ENCODE assay signal across 14 cellular contexts in the genomic region with DNA sequence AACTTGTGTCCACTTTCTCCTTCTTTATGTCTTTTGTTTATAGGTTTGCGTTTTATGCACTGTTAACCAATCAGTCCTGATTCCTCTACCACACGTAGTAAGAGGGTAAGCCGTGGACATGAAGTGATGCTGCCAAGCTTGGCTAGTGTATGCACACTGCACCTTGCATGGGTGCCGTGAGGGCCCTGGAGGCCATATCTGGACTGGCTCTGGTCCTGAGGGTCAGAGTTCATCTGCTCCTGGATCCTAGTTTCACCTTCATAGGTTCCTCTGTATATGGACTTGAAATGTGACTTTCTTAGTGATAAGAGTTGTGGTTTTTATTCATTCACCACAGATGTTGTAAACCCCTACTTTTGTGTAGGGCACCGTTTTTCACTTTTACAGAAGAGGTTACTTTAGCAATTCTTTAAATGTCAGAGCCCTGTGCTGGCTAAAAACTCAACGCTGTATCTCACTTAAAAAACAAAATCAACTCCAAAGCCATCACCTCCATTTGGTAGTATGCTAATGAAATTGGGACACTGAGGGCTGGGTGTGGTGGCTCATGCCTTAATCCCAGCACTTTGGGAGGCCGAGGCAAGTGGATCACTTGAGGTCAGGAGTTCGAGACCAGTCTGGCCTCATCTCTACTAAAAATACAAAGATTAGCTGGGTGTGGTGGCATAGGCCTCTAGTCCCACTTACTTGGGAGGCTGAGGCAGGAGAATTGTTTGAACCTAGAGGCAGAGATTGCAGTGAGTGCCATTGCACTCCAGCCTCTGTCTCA. TPM values are rescaled to one million over a fixed set of nuclear protein-coding genes. Genes with fewer than 3 reads are reported as not detected.
DNase-seq lines count a peak whose midpoint lies in the region; ATAC-seq lines count a peak whose summit lies in the region.
"Had no signal": no experiment of that assay in that cellular context is flagged by ENCODE, and none has a peak within 500 bp of the region (broad histone marks: within the 10 kb centered on the region; RNA-seq: fewer than 3 reads in every experiment).

No MANE protein-coding gene starts in this region.

- ATAC-seq in HG03103 (IDR thresholded peaks at IDR 0.05; ENCODE audit: low read depth, unreplicated experiment): peak; percentile 40
- peak; percentile 44 to 45 for ATAC-seq in activated T-cell treated with anti-CD3 and anti-CD28 coated beads, Interleukin-2, amount 50 U/mL, for 72 hours (replicated peaks in 1 of 2)
- ATAC-seq in stimulated activated naive CD8-positive, alpha-beta T cell treated with anti-CD3 and anti-CD28 coated beads, Interleukin-15, Interleukin-2, amounts not matched to agents 100 U/mL and 50 U/mL, for 24 hours: peak; percentile 50

- H3K27me3 Mint-ChIP-seq in activated T-cell treated with anti-CD3 and anti-CD28 coated beads, Interleukin-2, amount 50 U/mL, for 24 hours: no peaks in the 10 kb centered on the region
- H3K27me3 Mint-ChIP-seq in activated T-cell treated with anti-CD3 and anti-CD28 coated beads, Interleukin-2, amount 50 U/mL, for 72 hours (ENCODE audit: low read depth): no peaks in the 10 kb centered on the region
- H3K27me3 Mint-ChIP-seq: brain had no signal

- no peak overlapping the region for H3K4me3 ChIP-seq in H7 (ENCODE audit: insufficient read depth, low read depth, low read length)
- H3K4me3 ChIP-seq: HAP-1, sigmoid colon had no signal

- peak; percentile 62 for DNase-seq in activated T-cell treated with anti-CD3 and anti-CD28 coated beads, Interleukin-2, amount 50 U/mL, for 24 hours
- DNase-seq in activated T-cell treated with anti-CD3 and anti-CD28 coated beads for 4 hours (no peak), NK-92 (lab: John Stamatoyannopoulos, UW; ENCODE audit: unreplicated experiment) (no peak), SHP77 treated with DMSO at 0.1 percent for 48 hours (lab: John Stamatoyannopoulos, UW) (no peak), H7 (no peak)
- peak; percentile 30 to 47 for DNase-seq in activated T-cell treated with anti-CD3 and anti-CD28 coated beads, Interleukin-2, amount 50 U/mL, for 72 hours
- no peak for DNase-seq in stimulated activated naive CD8-positive, alpha-beta T cell treated with anti-CD3 and anti-CD28 coated beads, Interleukin-15, Interleukin-2, amounts not matched to agents 100 U/mL and 50 U/mL, for 24 hours
- DNase-seq: KBM-7; left ventricle myocardium superior; NK-92 treated with Interleukin-12 subunit alpha and Interleukin-12 subunit beta, amount 100 ng/mL, for 24 hours; sigmoid colon had no signal

- peak overlapping the region; percentile 67 for H3K4me3 Mint-ChIP-seq in activated T-cell treated with anti-CD3 and anti-CD28 coated beads, Interleukin-2, amount 50 U/mL, for 24 hours
- peak overlapping the region; percentile 91 to 94 for H3K4me3 Mint-ChIP-seq in activated T-cell treated with anti-CD3 and anti-CD28 coated beads, Interleukin-2, amount 50 U/mL, for 72 hours
- H3K4me3 Mint-ChIP-seq: brain had no signal

- H3K36me3 ChIP-seq in H7 (replicated peaks; ENCODE audit: control insufficient read depth, insufficient read depth, low read length): no peaks in the 10 kb centered on the region

- H3K27me3 ChIP-seq in H7 (ENCODE audit: control insufficient read depth, insufficient read depth, low read length): no peaks in the 10 kb centered on the region
- H3K27me3 ChIP-seq: sigmoid colon had no signal

- peaks cover 94% of the 10 kb centered on the region for H3K4me1 Mint-ChIP-seq in activated T-cell treated with anti-CD3 and anti-CD28 coated beads, Interleukin-2, amount 50 U/mL, for 24 hours (ENCODE audit: low read depth)
- peaks cover 100% of the 10 kb centered on the region for H3K4me1 Mint-ChIP-seq in activated T-cell treated with anti-CD3 and anti-CD28 coated beads, Interleukin-2, amount 50 U/mL, for 72 hours (ENCODE audit: low read depth)

- H3K9me3 Mint-ChIP-seq in activated T-cell treated with anti-CD3 and anti-CD28 coated beads, Interleukin-2, amount 50 U/mL, for 24 hours: no peaks in the 10 kb centered on the region
- no peaks in the 10 kb centered on the region for H3K9me3 Mint-ChIP-seq in activated T-cell treated with anti-CD3 and anti-CD28 coated beads, Interleukin-2, amount 50 U/mL, for 72 hours
- H3K9me3 Mint-ChIP-seq: brain had no signal

- peaks cover 79% of the 10 kb centered on the region for H3K36me3 Mint-ChIP-seq in activated T-cell treated with anti-CD3 and anti-CD28 coated beads, Interleukin-2, amount 50 U/mL, for 24 hours (ENCODE audit: low read depth)
- H3K36me3 Mint-ChIP-seq in activated T-cell treated with anti-CD3 and anti-CD28 coated beads, Interleukin-2, amount 50 U/mL, for 72 hours (ENCODE audit: insufficient read depth in 2 of 2): peaks cover 9 to 26% of the 10 kb centered on the region in 2 donors

- H3K27ac Mint-ChIP-seq in activated T-cell treated with anti-CD3 and anti-CD28 coated beads, Interleukin-2, amount 50 U/mL, for 24 hours: peak overlapping the region; percentile 99
- peak overlapping the region; percentile 98 for H3K27ac Mint-ChIP-seq in activated T-cell treated with anti-CD3 and anti-CD28 coated beads, Interleukin-2, amount 50 U/mL, for 72 hours
- H3K27ac Mint-ChIP-seq: brain had no signal

RNA-seq across cellular contexts. Expression of a gene that starts 22.9 kb away (rescaled TPM):
- 100 to 1,000 TPM in 1 of 2 donors, 10 to 100 TPM in 1; 91.2 to 124 TPM for total RNA-seq in activated T-cell treated with anti-CD3 and anti-CD28 coated beads, Interleukin-2, amount 50 U/mL, for 72 hours
- total RNA-seq in H7 (2014; rRNA removed; shearing (Covaris generic)): 35.8 and 54.8 TPM in 2 replicates

RNA-seq across cellular contexts. Expression of a gene that starts 36.3 kb away (rescaled TPM):
- total RNA-seq in activated T-cell treated with anti-CD3 and anti-CD28 coated beads, Interleukin-2, amount 50 U/mL, for 72 hours: under 1 TPM in 1 of 2 donors, not detected in 1; 0.19 TPM
- total RNA-seq in H7 (2014; rRNA removed; shearing (Covaris generic)): 0.17 TPM in 1 of 2 replicates, not detected in the other
- total RNA-seq: left ventricle myocardium superior, sigmoid colon had no signal

Comparison
In these comparisons a context has a peak if more than half of its experiments do, and no peak if none do; other contexts are left out.
1. DNase-seq: peak in activated T-cell treated with anti-CD3 and anti-CD28 coated beads, Interleukin-2, amount 50 U/mL, for 24 hours (single experiment) and activated T-cell treated with anti-CD3 and anti-CD28 coated beads, Interleukin-2, amount 50 U/mL, for 72 hours (2 of 2); none in activated T-cell treated with anti-CD3 and anti-CD28 coated beads for 4 hours (single experiment), stimulated activated naive CD8-positive, alpha-beta T cell treated with anti-CD3 and anti-CD28 coated beads, Interleukin-15, Interleukin-2, amounts not matched to agents 100 U/mL and 50 U/mL, for 24 hours (single experiment), NK-92 (single experiment), SHP77 treated with DMSO at 0.1 percent for 48 hours (single experiment) and H7 (single experiment).
2. Peak in every context shown above with its lines, with median percentiles within 50 percentile points of each other: ATAC-seq.